In the genomic region with DNA sequence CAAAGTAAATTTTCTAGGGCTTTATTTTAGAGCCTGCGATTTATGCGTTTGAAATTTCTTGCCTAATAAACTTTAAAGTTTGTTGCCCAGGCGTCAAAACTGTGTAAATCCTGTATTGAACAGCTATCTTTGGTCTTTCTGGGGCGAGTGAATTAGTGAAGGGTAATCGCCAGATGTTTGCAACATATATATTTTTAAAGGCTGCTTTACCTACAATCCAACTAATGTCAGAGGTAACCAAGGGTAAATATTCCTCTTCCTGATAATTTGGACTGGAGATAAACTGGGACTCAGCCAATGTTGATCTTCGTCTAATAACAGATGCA, we compare ENCODE assay signal across 9 cellular contexts. TPM values are rescaled to one million over a fixed set of nuclear protein-coding genes. Genes with fewer than 3 reads are reported as not detected.
DNase-seq lines count a peak whose midpoint lies in the region; ATAC-seq and TF ChIP-seq lines count a peak whose summit lies in the region.
"Had no signal": no experiment of that assay in that cellular context is flagged by ENCODE, and none has a peak within 500 bp of the region (broad histone marks: within the 10 kb centered on the region; RNA-seq: fewer than 3 reads in every experiment).

No MANE protein-coding gene starts in this region.

- H3K9me3 Mint-ChIP-seq in natural killer cell treated with Interleukin-12 subunit alpha and Interleukin-12 subunit beta and Interleukin-15 and Interleukin-18, amount 100 ng/mL, for 72 hours = peaks cover 3% of the 10 kb centered on the region

- peak overlapping the region; percentile 89 to 90 for H3K27ac ChIP-seq in right atrium auricular region
- H3K27ac ChIP-seq in dorsolateral prefrontal cortex = peak overlapping the region in 55 of 59 donors; percentile 50 to 96 (median 88)

- DNase-seq in right atrium auricular region (ENCODE audit: low spot score) = no peak
- no peak for DNase-seq in left cardiac atrium
- DNase-seq in dorsolateral prefrontal cortex = no peak
- no peak for DNase-seq in natural killer cell treated with Interleukin-12 subunit alpha and Interleukin-12 subunit beta and Interleukin-15 and Interleukin-18, amount 100 ng/mL, for 72 hours (ENCODE audit: low spot score)
- DNase-seq in G401 (ENCODE audit: low spot score) = no peak
- DNase-seq in stimulated activated CD8-positive, alpha-beta memory T cell treated with anti-CD3 and anti-CD28 coated beads, Interleukin-4, amount 100 ng/mL, for 48 hours = no peak
- DNase-seq: NCI-H510A treated with DMSO at 0.1 percent for 48 hours had no signal

- H3K36me3 ChIP-seq in right atrium auricular region = no peaks in the 10 kb centered on the region

- H3K9me3 ChIP-seq in right atrium auricular region = no peaks in the 10 kb centered on the region

- H3K4me3 ChIP-seq in right atrium auricular region = peak overlapping the region; percentile 65
- peak overlapping the region in 58 of 59 donors; percentile 45 to 87 (median 67) for H3K4me3 ChIP-seq in dorsolateral prefrontal cortex

- intact Hi-C loops in left cardiac atrium (cut with DNase I) (loop anchor here in 1 of 2 donors (5.0 to 10.0 kb wide), 2 partner anchors 125 to 602 kb away; no protein-coding TSS in a partner anchor), dorsolateral prefrontal cortex (cut with DNase I) (loop anchor here (5.0 to 10.0 kb wide), 5 partner anchors 138 to 850 kb away; no protein-coding TSS in a partner anchor)

- peak overlapping the region; percentile 10 for H3K4me3 Mint-ChIP-seq in natural killer cell treated with Interleukin-12 subunit alpha and Interleukin-12 subunit beta and Interleukin-15 and Interleukin-18, amount 100 ng/mL, for 72 hours

- H3K27me3 ChIP-seq in right atrium auricular region (peaks cover 0 to 12% of the 10 kb centered on the region in 2 donors), dorsolateral prefrontal cortex (peaks cover 0 to 77% (median 48%) of the 10 kb centered on the region in 45 donors)

- TF ChIP-seq CTCF in right atrium auricular region (IDR thresholded peaks at IDR 0.05) (no peak), dorsolateral prefrontal cortex (IDR thresholded peaks at IDR 0.05 in 54 of 56, conservative IDR thresholded peaks at IDR 0.05 in 2 of 56; ENCODE audit: low read depth in 1 of 56, partially characterized antibody in 56 of 56) (no peak)

- H3K27me3 Mint-ChIP-seq in natural killer cell treated with Interleukin-12 subunit alpha and Interleukin-12 subunit beta and Interleukin-15 and Interleukin-18, amount 100 ng/mL, for 72 hours = peaks cover 75 to 87% of the 10 kb centered on the region in 2 donors

- ATAC-seq in left cardiac atrium (no peak), GM19395 (IDR thresholded peaks at IDR 0.05; ENCODE audit: unreplicated experiment) (no peak), HG03045 (IDR thresholded peaks at IDR 0.05; ENCODE audit: unreplicated experiment) (no peak)
- ATAC-seq in natural killer cell treated with Interleukin-12 subunit alpha and Interleukin-12 subunit beta and Interleukin-15 and Interleukin-18, amount 100 ng/mL, for 72 hours = no peak

- H3K36me3 Mint-ChIP-seq in natural killer cell treated with Interleukin-12 subunit alpha and Interleukin-12 subunit beta and Interleukin-15 and Interleukin-18, amount 100 ng/mL, for 72 hours = peaks cover 32% of the 10 kb centered on the region

- in situ Hi-C loops in G401 (cut with HindIII; ENCODE audit: low sequenced_read_pairs) = no loop called here

- H3K4me1 Mint-ChIP-seq in natural killer cell treated with Interleukin-12 subunit alpha and Interleukin-12 subunit beta and Interleukin-15 and Interleukin-18, amount 100 ng/mL, for 72 hours (ENCODE audit: low read depth in 2 of 2) = peaks cover 22 to 23% of the 10 kb centered on the region in 2 donors

- peaks cover 0 to 49% of the 10 kb centered on the region in 2 donors for H3K4me1 ChIP-seq in right atrium auricular region

- no peak overlapping the region for H3K27ac Mint-ChIP-seq in natural killer cell treated with Interleukin-12 subunit alpha and Interleukin-12 subunit beta and Interleukin-15 and Interleukin-18, amount 100 ng/mL, for 72 hours

RNA-seq across cellular contexts. Expression of a gene that starts 0.9 kb away (rescaled TPM):
- 10 to 100 TPM; 39.7 to 46.5 TPM for total RNA-seq in right atrium auricular region
- total RNA-seq in left cardiac atrium = 10 to 100 TPM; 59.5 to 77.9 TPM
- total RNA-seq in dorsolateral prefrontal cortex = 100 to 1,000 TPM in 1 of 120 experiments, 10 to 100 TPM in 119; 15.7 to 146 (median 33.4) TPM
- not detected for total RNA-seq in natural killer cell treated with Interleukin-12 subunit alpha and Interleukin-12 subunit beta and Interleukin-15 and Interleukin-18, amount 100 ng/mL, for 72 hours
- total RNA-seq in G401 (2014; rRNA removed; shearing (Covaris generic)) = not detected in 2 replicates

Comparison
In these comparisons a context has a peak if more than half of its experiments do, and no peak if none do; other contexts are left out.
1. RNA of a gene that starts 0.9 kb away (total RNA-seq): 59.5 to 77.9 TPM in left cardiac atrium, 39.7 to 46.5 TPM in right atrium auricular region and 15.7 to 146 TPM in dorsolateral prefrontal cortex; not detected in natural killer cell treated with Interleukin-12 subunit alpha and Interleukin-12 subunit beta and Interleukin-15 and Interleukin-18, amount 100 ng/mL, for 72 hours and not detected in G401; every median in the first group is over 10 times any median in the second.